8 cellular contexts compared by ENCODE assay signal in the genomic region with DNA sequence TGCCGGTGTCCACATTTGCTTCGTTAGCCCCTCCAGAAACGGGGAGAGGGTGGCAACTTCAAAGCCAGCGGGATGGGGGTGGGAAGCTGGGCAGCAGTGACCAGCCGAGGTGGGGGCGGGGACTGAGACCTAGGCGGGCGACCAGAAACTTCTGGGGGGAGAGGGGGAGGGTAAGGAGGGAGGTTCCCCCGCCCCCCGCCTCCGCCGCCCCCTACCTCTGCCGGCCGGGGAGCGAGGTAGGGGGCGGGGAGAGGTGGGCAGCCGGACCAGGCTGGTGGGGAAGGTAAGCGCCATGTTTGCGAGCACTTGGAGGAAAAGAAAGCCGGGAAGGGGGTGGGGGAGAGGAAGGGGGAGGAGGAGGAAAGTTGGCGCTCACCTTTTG. TPM values are rescaled to one million over a fixed set of nuclear protein-coding genes. Genes with fewer than 3 reads are reported as not detected.
DNase-seq lines count a peak whose midpoint lies in the region; ATAC-seq and TF ChIP-seq lines count a peak whose summit lies in the region.

No MANE protein-coding gene starts in this region.

- H3K4me1 ChIP-seq in MM.1S (ENCODE audit: low read length): no peaks in the 10 kb centered on the region
- H3K4me1 ChIP-seq in breast epithelium: no peaks in the 10 kb centered on the region
- peaks cover 0 to 32% of the 10 kb centered on the region in 2 donors for H3K4me1 ChIP-seq in left lung
- peaks cover 20 to 34% (median 32%) of the 10 kb centered on the region in 4 donors for H3K4me1 ChIP-seq in upper lobe of left lung

- WGBS in upper lobe of left lung, 2 donors: 5% methylated on average over 8 to 13 of the region's 21 CpGs

- peak overlapping the region; percentile 69 for H3K4me2 ChIP-seq in MM.1S (ENCODE audit: low read depth, low read length)

- H3K79me2 ChIP-seq in MM.1S (ENCODE audit: low read length): no peaks in the 10 kb centered on the region

- DNase-seq in ELR (ENCODE audit: low read depth) (peak; percentile 47), MM.1S (no peak), breast epithelium (ENCODE audit: low spot score in 2 of 2) (no peak), left lung (peak in 1 of 2 donors; percentile 36), upper lobe of left lung (peak in 1 of 2 donors; percentile 23), DMS53 treated with DMSO at 0.1 percent for 48 hours (lab: John Stamatoyannopoulos, UW; ENCODE audit: unreplicated experiment) (no peak)

- no peaks in the 10 kb centered on the region for H4K20me1 ChIP-seq in MM.1S (ENCODE audit: insufficient read depth, low read length)

- H3K27ac ChIP-seq in MM.1S (ENCODE audit: low read length) (no peak overlapping the region; the same call in 1 of the 2 replicates), breast epithelium (peak overlapping the region; percentile 63 to 83), left lung (no peak overlapping the region), upper lobe of left lung (peak overlapping the region in 2 of 4 donors; percentile 21 to 74)

- H3K9ac ChIP-seq in MM.1S (ENCODE audit: low read length): peak overlapping the region; percentile 56; the same call in 1 of the 2 replicates

- H3K9me2 ChIP-seq in MM.1S (replicated peaks; ENCODE audit: insufficient read depth, low read length): no peaks in the 10 kb centered on the region

- intact Hi-C loops in breast epithelium (cut with DNase I; ENCODE audit: low total_unique reads) (no loop called here), left lung (cut with DNase I) (no loop called here)

- no peak for TF ChIP-seq EP300 in upper lobe of left lung (IDR thresholded peaks at IDR 0.05)

- TF ChIP-seq POLR2A in breast epithelium (IDR thresholded peaks at IDR 0.05) (no peak), upper lobe of left lung (IDR thresholded peaks at IDR 0.05) (no peak)

- no peaks in the 10 kb centered on the region for H3K9me3 ChIP-seq in MM.1S (replicated peaks; ENCODE audit: insufficient read depth, low read length)
- H3K9me3 ChIP-seq in breast epithelium: no peaks in the 10 kb centered on the region
- no peaks in the 10 kb centered on the region for H3K9me3 ChIP-seq in left lung
- no peaks in the 10 kb centered on the region for H3K9me3 ChIP-seq in upper lobe of left lung

- H3K27me3 ChIP-seq in MM.1S (replicated peaks; ENCODE audit: insufficient read depth, low read length) (no peaks in the 10 kb centered on the region), breast epithelium (peaks cover 0 to 4% of the 10 kb centered on the region in 2 donors), left lung (peaks cover 0 to 100% of the 10 kb centered on the region in 2 donors), upper lobe of left lung (peaks cover 0 to 31% (median 13%) of the 10 kb centered on the region in 4 donors)

- ATAC-seq in left lung: peak; percentile 21
- no peak for ATAC-seq in upper lobe of left lung (ENCODE audit: low FRiP score in 2 of 2)
- ATAC-seq in GM21360 (IDR thresholded peaks at IDR 0.05; ENCODE audit: unreplicated experiment): no peak
- no peak for ATAC-seq in HG03565 (IDR thresholded peaks at IDR 0.05; ENCODE audit: unreplicated experiment)

- H3F3A ChIP-seq in MM.1S (ENCODE audit: insufficient read depth, low read length): no peaks in the 10 kb centered on the region

- no peaks in the 10 kb centered on the region for H3K36me3 ChIP-seq in MM.1S (replicated peaks; ENCODE audit: insufficient read depth, low read length)
- H3K36me3 ChIP-seq in breast epithelium: no peaks in the 10 kb centered on the region
- H3K36me3 ChIP-seq in left lung: no peaks in the 10 kb centered on the region
- H3K36me3 ChIP-seq in upper lobe of left lung: no peaks in the 10 kb centered on the region

- H3K4me3 ChIP-seq in MM.1S (ENCODE audit: low read length) (peak overlapping the region; percentile 76), breast epithelium (peak overlapping the region; percentile 65 to 93 (median 69)), left lung (peak overlapping the region; percentile 55 to 66), upper lobe of left lung (peak overlapping the region; percentile 58 to 70 (median 62))

- peak overlapping the region; percentile 85 for H2AFZ ChIP-seq in MM.1S (ENCODE audit: low read length)

- no peak for TF ChIP-seq CTCF in MM.1S (IDR thresholded peaks at IDR 0.05; ENCODE audit: low read length)
- TF ChIP-seq CTCF in breast epithelium (IDR thresholded peaks at IDR 0.05): no peak
- no peak for TF ChIP-seq CTCF in left lung (IDR thresholded peaks at IDR 0.05)
- no peak for TF ChIP-seq CTCF in upper lobe of left lung (IDR thresholded peaks at IDR 0.05)

RNA-seq across cellular contexts. Expression of gene SIX4, which starts 1.3 kb away (rescaled TPM):
- total RNA-seq in breast epithelium (10 to 100 TPM in 1 of 3 donors, 1 to 10 TPM in 2; 2.6 to 16.7 (median 5.2) TPM), left lung (1 to 10 TPM; 1.9 to 3.6 TPM), upper lobe of left lung (1 to 10 TPM in 5 of 6 donors, under 1 TPM in 1; 0.55 to 8.3 (median 1.8) TPM)

RNA-seq across cellular contexts. Expression of gene MNAT1, which starts 11.7 kb away (rescaled TPM):
- total RNA-seq in breast epithelium (10 to 100 TPM; 30.6 to 70.4 (median 50.8) TPM), left lung (10 to 100 TPM; 21.6 to 22.7 TPM), upper lobe of left lung (10 to 100 TPM; 15.3 to 66.0 (median 19.9) TPM)

Comparison
In these comparisons a context has a peak if more than half of its experiments do, and no peak if none do; other contexts are left out.
1. H3K27ac ChIP-seq: peak in breast epithelium (2 of 2); none in MM.1S (single experiment) and left lung (0 of 2).
2. Peak in every context shown above with its lines, with median percentiles within 50 percentile points of each other: H3K4me3 ChIP-seq.